In the genomic region with DNA sequence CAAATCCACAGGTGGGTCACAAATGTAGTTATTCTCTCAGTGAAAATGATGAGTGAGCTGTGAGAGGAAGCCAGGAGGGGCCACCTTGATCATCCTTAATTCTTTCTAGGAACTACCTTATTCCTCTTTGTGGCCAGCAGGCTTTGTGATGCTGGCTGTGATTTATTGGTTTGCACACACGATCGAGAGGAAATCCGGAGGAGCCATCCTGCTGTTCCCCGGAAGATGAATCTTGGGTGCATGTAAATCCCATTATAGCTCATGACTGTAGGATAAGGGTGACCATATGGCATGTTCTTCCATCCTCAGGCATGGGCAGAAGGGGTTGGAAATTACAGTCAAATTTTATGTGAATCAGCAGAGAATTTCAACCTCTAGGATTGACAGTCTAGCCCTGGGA, we compare ENCODE assay signal across 16 cellular contexts.
DNase-seq lines count a peak whose midpoint lies in the region; ATAC-seq and TF ChIP-seq lines count a peak whose summit lies in the region.
"Had no signal": no experiment of that assay in that cellular context is flagged by ENCODE, and none has a peak within 500 bp of the region (broad histone marks: within the 10 kb centered on the region; RNA-seq: fewer than 3 reads in every experiment).

No MANE protein-coding gene starts in this region.

- in situ Hi-C loops in mammary epithelial cell (cut with MboI; ENCODE audit: low sequenced_read_pairs in 2 of 2) = no loop called here

- no peak for ATAC-seq in left ventricle myocardium superior
- ATAC-seq: CD8-positive, alpha-beta T cell had no signal

- TF ChIP-seq CTCF in A673 (conservative IDR thresholded peaks at IDR 0.05; ENCODE audit: low read depth, low read length) (no peak), WERI-Rb-1 (IDR thresholded peaks at IDR 0.05; ENCODE audit: low read depth, low read length) (no peak), dorsolateral prefrontal cortex (IDR thresholded peaks at IDR 0.05 in 54 of 56, conservative IDR thresholded peaks at IDR 0.05 in 2 of 56; ENCODE audit: low read depth in 1 of 56, partially characterized antibody in 56 of 56) (peak in 1 of 56 donors; percentile 11), mammary epithelial cell (conservative IDR thresholded peaks at IDR 0.05 in 1 of 2, IDR thresholded peaks at IDR 0.05 in 1 of 2; ENCODE audit: extremely low read depth in 1 of 2, insufficient read depth in 1 of 2, low read depth in 1 of 2, low read length in 2 of 2) (no peak)

- WGBS in mammary epithelial cell (ENCODE audit: low coverage, missing lambda C conversion rate) = 93% methylated on average over 4 of the region's 4 CpGs

- H3K4me1 ChIP-seq in A673 (ENCODE audit: insufficient read depth, low read length, poor library complexity, severe bottlenecking) = peaks cover 27% of the 10 kb centered on the region
- peaks cover 10% of the 10 kb centered on the region for H3K4me1 ChIP-seq in mammary epithelial cell (ENCODE audit: insufficient read depth, low read length)

- DNase-seq in A673 (ENCODE audit: low spot score) = peak; percentile 86
- DNase-seq in NCI-H524 treated with DMSO at 0.1 percent for 48 hours (lab: John Stamatoyannopoulos, UW) = peak; percentile 65
- DNase-seq in WERI-Rb-1 = peak; percentile 88
- no peak for DNase-seq in dorsolateral prefrontal cortex
- DNase-seq in SW480 (ENCODE audit: low spot score) = no peak
- DNase-seq in left ventricle myocardium superior = no peak
- DNase-seq in mammary epithelial cell = no peak
- DNase-seq: 8988T; Calu3; CD8-positive, alpha-beta T cell; DMS153; DMS79 treated with DMSO at 0.1 percent for 48 hours; GF-D8; H9; IMR-90 had no signal

- POLR2A ChIA-PET in A673 (lab: Charles Lee; ENCODE audit: low non-redundant PET) = no interaction called here

- CTCF ChIA-PET in A673 (lab: Charles Lee) = no interaction called here
- CTCF ChIA-PET in mammary epithelial cell (lab: Charles Lee; ENCODE audit: low non-redundant PET) = no interaction called here

- no peaks in the 10 kb centered on the region for H3K9me3 ChIP-seq in A673 (ENCODE audit: low read depth, low read length, poor library complexity, severe bottlenecking)
- H3K9me3 ChIP-seq in WERI-Rb-1 (ENCODE audit: severe bottlenecking) = peaks cover 3% of the 10 kb centered on the region
- H3K9me3 ChIP-seq in mammary epithelial cell (replicated peaks; ENCODE audit: insufficient read depth, low read length) = no peaks in the 10 kb centered on the region

- BruUV-seq in A673 (replicated peaks; lab: Mats Ljungman, UMichigan) (no TSS peak), mammary epithelial cell (replicated peaks; lab: Mats Ljungman, UMichigan) (no TSS peak)

- H3K4me3 ChIP-seq in A673 (ENCODE audit: low read depth, low read length, poor library complexity, severe bottlenecking) (no peak overlapping the region), WERI-Rb-1 (ENCODE audit: low read depth, low read length) (no peak overlapping the region), dorsolateral prefrontal cortex (no peak overlapping the region), mammary epithelial cell (replicated peaks in 1 of 3; ENCODE audit: insufficient read depth in 1 of 3, low read depth in 2 of 3, low read length in 3 of 3) (no peak overlapping the region)
- H3K4me3 ChIP-seq: BLaER1 treated with 17β-estradiol and CSF1 and Interleukin-3, amounts not matched to agents 10 nM and 100 nM had no signal

- intact Hi-C loops in A673 (cut with micrococcal nuclease; ENCODE audit: unreplicated experiment) (loop anchor here (5.0 kb wide), 2 partner anchors 78 to 258 kb away; no protein-coding TSS in a partner anchor), dorsolateral prefrontal cortex (cut with DNase I) (loop anchor here in 1 of 2 donors (10.0 kb wide), 1 partner anchor 251 kb away; a partner anchor contains a TSS), left ventricle myocardium superior (cut with micrococcal nuclease) (no loop called here), mammary epithelial cell (cut with micrococcal nuclease) (no loop called here)

- H3K79me2 ChIP-seq in mammary epithelial cell (ENCODE audit: insufficient read depth, low read length) = no peaks in the 10 kb centered on the region

- no peaks in the 10 kb centered on the region for H3K27me3 ChIP-seq in A673 (replicated peaks; ENCODE audit: insufficient read depth, low read depth, low read length, poor library complexity)
- H3K27me3 ChIP-seq in WERI-Rb-1 (ENCODE audit: insufficient read depth, low read depth, severe bottlenecking) = no peaks in the 10 kb centered on the region
- H3K27me3 ChIP-seq in dorsolateral prefrontal cortex = no peaks in the 10 kb centered on the region
- H3K27me3 ChIP-seq in mammary epithelial cell (ENCODE audit: insufficient read depth, low read length) = no peaks in the 10 kb centered on the region
- H3K27me3 ChIP-seq: BLaER1 treated with 17β-estradiol and CSF1 and Interleukin-3, amounts not matched to agents 10 nM and 100 nM had no signal

- no peak overlapping the region for H3K9ac ChIP-seq in mammary epithelial cell (ENCODE audit: insufficient read depth, low read length)
- H3K9ac ChIP-seq: BLaER1 treated with 17β-estradiol and CSF1 and Interleukin-3, amounts not matched to agents 10 nM and 100 nM had no signal

- H2AFZ ChIP-seq in mammary epithelial cell (ENCODE audit: low read depth, low read length) = no peak overlapping the region

- no peaks in the 10 kb centered on the region for H4K20me1 ChIP-seq in mammary epithelial cell (ENCODE audit: insufficient read depth, low read length)
- H4K20me1 ChIP-seq: BLaER1 treated with 17β-estradiol and CSF1 and Interleukin-3, amounts not matched to agents 10 nM and 100 nM had no signal

- H3K27ac ChIP-seq in A673 (ENCODE audit: low read depth, low read length, poor library complexity, severe bottlenecking) = no peak overlapping the region
- H3K27ac ChIP-seq in WERI-Rb-1 = peak overlapping the region; percentile 56
- peak overlapping the region in 52 of 59 donors; percentile 0 to 91 (median 65) for H3K27ac ChIP-seq in dorsolateral prefrontal cortex
- no peak overlapping the region for H3K27ac ChIP-seq in mammary epithelial cell (ENCODE audit: insufficient read depth, low read depth, low read length)
- H3K27ac ChIP-seq: BLaER1 treated with 17β-estradiol and CSF1 and Interleukin-3, amounts not matched to agents 10 nM and 100 nM had no signal

- dilution Hi-C loops in mammary epithelial cell (cut with HindIII; ENCODE audit: low sequenced_read_pairs) = no loop called here

- H3K4me2 ChIP-seq in mammary epithelial cell (ENCODE audit: insufficient read depth, low read depth, low read length) = no peak overlapping the region

- H3K36me3 ChIP-seq in A673 (ENCODE audit: insufficient read depth, low read length, poor library complexity, severe bottlenecking) = no peaks in the 10 kb centered on the region
- H3K36me3 ChIP-seq in WERI-Rb-1 = no peaks in the 10 kb centered on the region
- H3K36me3 ChIP-seq in mammary epithelial cell (ENCODE audit: insufficient read depth, low read length) = no peaks in the 10 kb centered on the region
- H3K36me3 ChIP-seq: BLaER1 treated with 17β-estradiol and CSF1 and Interleukin-3, amounts not matched to agents 10 nM and 100 nM had no signal

Comparison
In these comparisons a context has a peak if more than half of its experiments do, and no peak if none do; other contexts are left out.
1. DNase-seq: peak in A673 (single experiment), NCI-H524 treated with DMSO at 0.1 percent for 48 hours (single experiment) and WERI-Rb-1 (single experiment); none in dorsolateral prefrontal cortex (0 of 10), SW480 (single experiment), left ventricle myocardium superior (single experiment) and mammary epithelial cell (single experiment).
2. H3K27ac ChIP-seq: peak in WERI-Rb-1 (single experiment) and dorsolateral prefrontal cortex (52 of 59); none in A673 (single experiment) and mammary epithelial cell (single experiment).